In genomic region chr14:104546021-104546491, GRCh38 we compare ENCODE assay signal across 23 cellular contexts. TPM values are rescaled to one million over a fixed set of nuclear protein-coding genes. Genes with fewer than 3 reads are reported as not detected.
DNase-seq lines count a peak whose midpoint lies in the region; ATAC-seq and TF ChIP-seq lines count a peak whose summit lies in the region.
"Had no signal": no experiment of that assay in that cellular context is flagged by ENCODE, and none has a peak within 500 bp of the region (broad histone marks: within the 10 kb centered on the region; RNA-seq: fewer than 3 reads in every experiment).

No MANE protein-coding gene starts in this region.

- H3K27me3 ChIP-seq in heart left ventricle (peaks cover 0 to 51% (median 4%) of the 10 kb centered on the region in 9 donors), right atrium auricular region (no peaks in the 10 kb centered on the region)
- H3K27me3 ChIP-seq: hepatocyte had no signal

- no peak overlapping the region for H3K27ac Mint-ChIP-seq in progenitor cell of endocrine pancreas
- H3K27ac Mint-ChIP-seq: activated naive CD8-positive, alpha-beta T cell treated with anti-CD3 and anti-CD28 coated beads, Interleukin-2, amount 50 U/mL, for 24 hours; HFFc6; stimulated activated memory B cell treated with anti-CD40 and anti-IgM and Interleukin-4, amounts not matched to agents 10 μg/mL and 1 μg/mL and 100 μg/mL, for 72 hours had no signal

- H3K36me3 Mint-ChIP-seq in progenitor cell of endocrine pancreas (ENCODE audit: insufficient read depth), result no peaks in the 10 kb centered on the region
- H3K36me3 Mint-ChIP-seq: stimulated activated memory B cell treated with anti-CD40 and anti-IgM and Interleukin-4, amounts not matched to agents 10 μg/mL and 1 μg/mL and 100 μg/mL, for 72 hours had no signal

- H3K4me1 Mint-ChIP-seq in progenitor cell of endocrine pancreas (ENCODE audit: low read depth), result no peaks in the 10 kb centered on the region
- H3K4me1 Mint-ChIP-seq: activated naive CD8-positive, alpha-beta T cell treated with anti-CD3 and anti-CD28 coated beads, Interleukin-2, amount 50 U/mL, for 24 hours; stimulated activated memory B cell treated with anti-CD40 and anti-IgM and Interleukin-4, amounts not matched to agents 10 μg/mL and 1 μg/mL and 100 μg/mL, for 72 hours had no signal

- TF ChIP-seq CTCF in heart left ventricle (IDR thresholded peaks at IDR 0.05) (no peak), right atrium auricular region (IDR thresholded peaks at IDR 0.05) (no peak), progenitor cell of endocrine pancreas (IDR thresholded peaks at IDR 0.05; ENCODE audit: unreplicated experiment) (no peak)

- H3K4me3 Mint-ChIP-seq in progenitor cell of endocrine pancreas (ENCODE audit: low read depth), result no peak overlapping the region
- H3K4me3 Mint-ChIP-seq: activated naive CD8-positive, alpha-beta T cell treated with anti-CD3 and anti-CD28 coated beads, Interleukin-2, amount 50 U/mL, for 24 hours; HFFc6; stimulated activated memory B cell treated with anti-CD40 and anti-IgM and Interleukin-4, amounts not matched to agents 10 μg/mL and 1 μg/mL and 100 μg/mL, for 72 hours had no signal

- no peak for TF ChIP-seq POLR2A in heart left ventricle (IDR thresholded peaks at IDR 0.05)

- DNase-seq in heart left ventricle (peak in 3 of 5 donors; percentile 8 to 30 (median 17)), right atrium auricular region (ENCODE audit: low spot score) (no peak), NCI-H1694 treated with DMSO at 0.1 percent for 48 hours (lab: John Stamatoyannopoulos, UW) (peak; percentile 89), left colon (peak in 1 of 2 donors; percentile 17), ureter (ENCODE audit: low spot score) (peak; percentile 34), progenitor cell of endocrine pancreas (ENCODE audit: low spot score, unreplicated experiment) (no peak), NCI-H187 (lab: John Stamatoyannopoulos, UW) (no peak)
- DNase-seq: activated naive CD8-positive, alpha-beta T cell treated with anti-CD3 and anti-CD28 coated beads, Interleukin-2, amount 50 U/mL, for 24 hours; cortex of kidney; HFFc6; NCI-H1436; NCI-H510A treated with DMSO at 0.1 percent for 48 hours; T-helper 9 cell had no signal

- H3K27me3 Mint-ChIP-seq in progenitor cell of endocrine pancreas, result peaks cover 38% of the 10 kb centered on the region

- intact Hi-C loops in heart left ventricle (cut with DNase I) (no loop called here), left colon (cut with DNase I, micrococcal nuclease) (no loop called here)

- H3K4me1 ChIP-seq in heart left ventricle, result peaks cover 0 to 9% (median 0%) of the 10 kb centered on the region in 12 donors
- peaks cover 0 to 7% of the 10 kb centered on the region in 2 donors for H3K4me1 ChIP-seq in right atrium auricular region
- H3K4me1 ChIP-seq: SJSA1 had no signal

- WGBS in heart left ventricle, 4 donors, result 19 to 32% (median 23%) methylated on average over 18 to 21 of the region's 21 CpGs

- H3K36me3 ChIP-seq in heart left ventricle (no peaks in the 10 kb centered on the region), right atrium auricular region (no peaks in the 10 kb centered on the region)
- H3K36me3 ChIP-seq: SJSA1 had no signal

- H3K9me3 ChIP-seq in heart left ventricle, result no peaks in the 10 kb centered on the region
- no peaks in the 10 kb centered on the region for H3K9me3 ChIP-seq in right atrium auricular region
- H3K9me3 ChIP-seq: SJSA1 had no signal

- no peaks in the 10 kb centered on the region for H3K9me3 Mint-ChIP-seq in progenitor cell of endocrine pancreas (ENCODE audit: low read depth)
- H3K9me3 Mint-ChIP-seq: activated naive CD8-positive, alpha-beta T cell treated with anti-CD3 and anti-CD28 coated beads, Interleukin-2, amount 50 U/mL, for 24 hours; stimulated activated memory B cell treated with anti-CD40 and anti-IgM and Interleukin-4, amounts not matched to agents 10 μg/mL and 1 μg/mL and 100 μg/mL, for 72 hours had no signal

- ATAC-seq in heart left ventricle, result peak in 3 of 4 donors; percentile 31 to 43 (median 38)
- peak; percentile 52 for ATAC-seq in left colon
- no peak for ATAC-seq in HG03159 (IDR thresholded peaks at IDR 0.05; ENCODE audit: unreplicated experiment)
- ATAC-seq: activated naive CD8-positive, alpha-beta T cell treated with anti-CD3 and anti-CD28 coated beads, Interleukin-2, amount 50 U/mL, for 24 hours; stimulated activated memory B cell treated with anti-CD40 and anti-IgM and Interleukin-4, amounts not matched to agents 10 μg/mL and 1 μg/mL and 100 μg/mL, for 72 hours had no signal

- no peak overlapping the region for H3K27ac ChIP-seq in heart left ventricle
- no peak overlapping the region for H3K27ac ChIP-seq in right atrium auricular region
- H3K27ac ChIP-seq: hepatocyte, SJSA1 had no signal

- peak overlapping the region in 1 of 12 donors; percentile 11 for H3K4me3 ChIP-seq in heart left ventricle
- H3K4me3 ChIP-seq in right atrium auricular region, result no peak overlapping the region
- H3K4me3 ChIP-seq: hepatocyte, SJSA1 had no signal

RNA-seq across cellular contexts. Expression of gene C14orf180, which starts 33.5 kb away (rescaled TPM):
- total RNA-seq in heart left ventricle (100 to 1,000 TPM in 2 of 9 donors, 10 to 100 TPM in 7; 25.5 to 170 (median 75.3) TPM), right atrium auricular region (100 to 1,000 TPM in 1 of 2 donors, 10 to 100 TPM in 1; 59.5 to 135 TPM), left colon (1 to 10 TPM in 1 of 2 donors, under 1 TPM in 1; 0.58 to 1.0 TPM), ureter (1.7 TPM), progenitor cell of endocrine pancreas (not detected in 2 replicates)
- polyA plus RNA-seq in heart left ventricle, result 100 to 1,000 TPM in 1 of 2 donors, 10 to 100 TPM in 1; 11.1 to 121 TPM
- total RNA-seq: activated CD8-positive, alpha-beta memory T cell treated with anti-CD3 and anti-CD28 coated beads for 36 hours; fibroblast of villous mesenchyme; HFFc6; kidney epithelial cell; LHCN-M2; OCI-LY7; SJSA1 had no signal
- polyA plus RNA-seq: neural cell had no signal

RNA-seq across cellular contexts. Expression of gene TMEM179, which starts 58.5 kb away (rescaled TPM):
- total RNA-seq in heart left ventricle (1 to 10 TPM in 1 of 9 donors, under 1 TPM in 4, not detected in 4; 0.25 to 1.1 (median 0.40) TPM), right atrium auricular region (1 to 10 TPM in 1 of 2 donors, under 1 TPM in 1; 0.52 to 2.2 TPM), left colon (1 to 10 TPM in 1 of 2 donors, under 1 TPM in 1; 0.34 to 1.7 TPM), ureter (0.86 TPM), progenitor cell of endocrine pancreas (8.1 and 9.2 TPM in 2 replicates)
- under 1 TPM; 0.15 to 0.61 TPM for polyA plus RNA-seq in heart left ventricle
- total RNA-seq: activated CD8-positive, alpha-beta memory T cell treated with anti-CD3 and anti-CD28 coated beads for 36 hours; fibroblast of villous mesenchyme; HFFc6; kidney epithelial cell; LHCN-M2; OCI-LY7; SJSA1 had no signal

Comparison
In these comparisons a context has a peak if more than half of its experiments do, and no peak if none do; other contexts are left out.
1. DNase-seq: peak in heart left ventricle (3 of 5), NCI-H1694 treated with DMSO at 0.1 percent for 48 hours (single experiment) and ureter (single experiment); none in right atrium auricular region (single experiment), progenitor cell of endocrine pancreas (single experiment) and NCI-H187 (0 of 2).